Comparison of ENCODE assay signal across 1 cellular context in genomic region chr20:10649080-10649816, GRCh38.
TF ChIP-seq lines count a peak whose summit lies in the region.

No MANE protein-coding gene starts in this region.

TF ChIP-seq in WTC11, 78 proteins besides CTCF, POLR2A, EP300 and RAD21 (continued from another document):
- TF ChIP-seq FOXK1 (CRISPR knock-in tag; IDR thresholded peaks at IDR 0.05) = no peak
- TF ChIP-seq TEAD4 (CRISPR knock-in tag; IDR thresholded peaks at IDR 0.05) = no peak
